1 cellular context compared by ENCODE assay signal in the genomic region with DNA sequence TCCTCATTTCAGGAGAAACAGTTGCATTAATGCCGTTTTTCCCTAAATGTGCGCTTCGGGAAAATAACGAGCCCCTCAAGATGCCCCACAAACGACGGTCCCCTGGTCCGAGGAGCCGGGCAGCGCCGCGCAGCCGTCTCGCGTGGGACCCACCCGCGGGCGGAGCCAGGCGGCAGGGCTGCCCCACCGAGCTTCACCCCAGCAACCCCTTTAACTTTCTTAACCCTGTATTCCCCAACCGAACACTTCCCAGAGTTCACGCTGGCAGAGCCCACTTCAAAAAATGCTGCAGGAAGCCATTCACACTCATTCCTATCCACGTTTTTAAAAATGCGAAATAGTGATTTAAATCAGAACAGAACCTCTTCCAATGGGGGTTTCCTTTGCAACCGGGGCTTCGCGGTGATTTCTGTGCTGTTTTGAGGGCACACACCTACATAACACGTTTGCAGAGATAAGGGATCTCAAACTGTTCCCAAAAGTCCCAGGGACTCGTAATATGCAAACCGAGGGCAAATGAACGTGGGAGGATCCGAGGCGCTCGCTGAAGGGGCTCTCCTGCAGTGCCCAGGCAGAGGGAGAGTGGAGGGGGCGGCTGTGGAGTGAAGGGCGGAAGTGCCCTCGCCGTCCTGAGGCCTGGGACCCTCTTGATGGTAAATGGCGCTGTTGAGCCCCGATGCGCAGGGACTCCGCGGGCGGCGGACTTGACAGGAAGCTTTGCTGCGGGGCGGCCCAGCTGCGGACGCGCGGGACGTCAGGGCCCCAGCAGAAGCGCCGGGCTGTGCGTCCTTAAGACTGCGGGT.
TF ChIP-seq lines count a peak whose summit lies in the region.

No MANE protein-coding gene starts in this region.

TF ChIP-seq in HEK293, 187 proteins besides CTCF, POLR2A, EP300 and RAD21 (continued from another document and continues in another):
- TF ChIP-seq, protein P1, sequence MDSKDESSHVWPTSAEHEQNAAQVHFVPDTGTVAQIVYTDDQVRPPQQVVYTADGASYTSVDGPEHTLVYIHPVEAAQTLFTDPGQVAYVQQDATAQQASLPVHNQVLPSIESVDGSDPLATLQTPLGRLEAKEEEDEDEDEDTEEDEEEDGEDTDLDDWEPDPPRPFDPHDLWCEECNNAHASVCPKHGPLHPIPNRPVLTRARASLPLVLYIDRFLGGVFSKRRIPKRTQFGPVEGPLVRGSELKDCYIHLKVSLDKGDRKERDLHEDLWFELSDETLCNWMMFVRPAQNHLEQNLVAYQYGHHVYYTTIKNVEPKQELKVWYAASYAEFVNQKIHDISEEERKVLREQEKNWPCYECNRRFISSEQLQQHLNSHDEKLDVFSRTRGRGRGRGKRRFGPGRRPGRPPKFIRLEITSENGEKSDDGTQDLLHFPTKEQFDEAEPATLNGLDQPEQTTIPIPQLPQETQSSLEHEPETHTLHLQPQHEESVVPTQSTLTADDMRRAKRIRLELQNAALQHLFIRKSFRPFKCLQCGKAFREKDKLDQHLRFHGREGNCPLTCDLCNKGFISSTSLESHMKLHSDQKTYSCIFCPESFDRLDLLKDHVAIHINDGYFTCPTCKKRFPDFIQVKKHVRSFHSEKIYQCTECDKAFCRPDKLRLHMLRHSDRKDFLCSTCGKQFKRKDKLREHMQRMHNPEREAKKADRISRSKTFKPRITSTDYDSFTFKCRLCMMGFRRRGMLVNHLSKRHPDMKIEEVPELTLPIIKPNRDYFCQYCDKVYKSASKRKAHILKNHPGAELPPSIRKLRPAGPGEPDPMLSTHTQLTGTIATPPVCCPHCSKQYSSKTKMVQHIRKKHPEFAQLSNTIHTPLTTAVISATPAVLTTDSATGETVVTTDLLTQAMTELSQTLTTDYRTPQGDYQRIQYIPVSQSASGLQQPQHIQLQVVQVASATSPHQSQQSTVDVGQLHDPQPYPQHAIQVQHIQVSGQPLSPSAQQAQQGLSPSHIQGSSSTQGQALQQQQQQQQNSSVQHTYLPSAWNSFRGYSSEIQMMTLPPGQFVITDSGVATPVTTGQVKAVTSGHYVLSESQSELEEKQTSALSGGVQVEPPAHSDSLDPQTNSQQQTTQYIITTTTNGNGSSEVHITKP (tag by site-specific recombination; IDR thresholded peaks at IDR 0.05) = peak; percentile 48
- TF ChIP-seq ZFP69B (tag by site-specific recombination; IDR thresholded peaks at IDR 0.05) (peak; percentile 86), ZNF530 (tag by site-specific recombination; IDR thresholded peaks at IDR 0.05; ENCODE audit: low read depth) (no peak), ZNF792 (tag by site-specific recombination; IDR thresholded peaks at IDR 0.05) (no peak), ZNF2 (tag by site-specific recombination; IDR thresholded peaks at IDR 0.05) (0 out of 2 replicates have a peak, but pooled peaks have one; percentile 20), RBAK (tag by site-specific recombination; IDR thresholded peaks at IDR 0.05) (no peak), ZNF561 (tag by site-specific recombination; IDR thresholded peaks at IDR 0.05; ENCODE audit: borderline replicate concordance) (no peak), ZNF211 (tag by site-specific recombination; IDR thresholded peaks at IDR 0.05; ENCODE audit: low read depth) (no peak), ZNF621 (tag by site-specific recombination; IDR thresholded peaks at IDR 0.05) (no peak), ZBTB21 (tag by site-specific recombination; IDR thresholded peaks at IDR 0.05) (no peak), ZNF175 (tag by site-specific recombination; IDR thresholded peaks at IDR 0.05) (no peak), ZNF366 (tag by site-specific recombination; conservative IDR thresholded peaks at IDR 0.05) (no peak), BCL11A (tag by site-specific recombination; IDR thresholded peaks at IDR 0.05; ENCODE audit: low read depth) (no peak), TRIM28 (IDR thresholded peaks at IDR 0.05; ENCODE audit: borderline replicate concordance, low read length) (no peak), ZNF350 (tag by site-specific recombination; IDR thresholded peaks at IDR 0.05) (no peak), IKZF3 (tag by site-specific recombination; IDR thresholded peaks at IDR 0.05) (0 out of 2 replicates have a peak, but pooled peaks have one; percentile 16), ZNF555 (tag by site-specific recombination; conservative IDR thresholded peaks at IDR 0.05) (no peak), ZNF23 (tag by site-specific recombination; IDR thresholded peaks at IDR 0.05; ENCODE audit: borderline replicate concordance) (no peak), GLIS1 (tag by site-specific recombination; IDR thresholded peaks at IDR 0.05) (peak; percentile 53), ZNF423 (tag by site-specific recombination; IDR thresholded peaks at IDR 0.05) (no peak), ZNF121 (tag by site-specific recombination; IDR thresholded peaks at IDR 0.05) (no peak), FEZF1 (tag by site-specific recombination; IDR thresholded peaks at IDR 0.05) (no peak)
- TF ChIP-seq, protein P2, sequence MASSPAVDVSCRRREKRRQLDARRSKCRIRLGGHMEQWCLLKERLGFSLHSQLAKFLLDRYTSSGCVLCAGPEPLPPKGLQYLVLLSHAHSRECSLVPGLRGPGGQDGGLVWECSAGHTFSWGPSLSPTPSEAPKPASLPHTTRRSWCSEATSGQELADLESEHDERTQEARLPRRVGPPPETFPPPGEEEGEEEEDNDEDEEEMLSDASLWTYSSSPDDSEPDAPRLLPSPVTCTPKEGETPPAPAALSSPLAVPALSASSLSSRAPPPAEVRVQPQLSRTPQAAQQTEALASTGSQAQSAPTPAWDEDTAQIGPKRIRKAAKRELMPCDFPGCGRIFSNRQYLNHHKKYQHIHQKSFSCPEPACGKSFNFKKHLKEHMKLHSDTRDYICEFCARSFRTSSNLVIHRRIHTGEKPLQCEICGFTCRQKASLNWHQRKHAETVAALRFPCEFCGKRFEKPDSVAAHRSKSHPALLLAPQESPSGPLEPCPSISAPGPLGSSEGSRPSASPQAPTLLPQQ (tag by site-specific recombination; IDR thresholded peaks at IDR 0.05) = peak; percentile 88
- TF ChIP-seq, protein P3, sequence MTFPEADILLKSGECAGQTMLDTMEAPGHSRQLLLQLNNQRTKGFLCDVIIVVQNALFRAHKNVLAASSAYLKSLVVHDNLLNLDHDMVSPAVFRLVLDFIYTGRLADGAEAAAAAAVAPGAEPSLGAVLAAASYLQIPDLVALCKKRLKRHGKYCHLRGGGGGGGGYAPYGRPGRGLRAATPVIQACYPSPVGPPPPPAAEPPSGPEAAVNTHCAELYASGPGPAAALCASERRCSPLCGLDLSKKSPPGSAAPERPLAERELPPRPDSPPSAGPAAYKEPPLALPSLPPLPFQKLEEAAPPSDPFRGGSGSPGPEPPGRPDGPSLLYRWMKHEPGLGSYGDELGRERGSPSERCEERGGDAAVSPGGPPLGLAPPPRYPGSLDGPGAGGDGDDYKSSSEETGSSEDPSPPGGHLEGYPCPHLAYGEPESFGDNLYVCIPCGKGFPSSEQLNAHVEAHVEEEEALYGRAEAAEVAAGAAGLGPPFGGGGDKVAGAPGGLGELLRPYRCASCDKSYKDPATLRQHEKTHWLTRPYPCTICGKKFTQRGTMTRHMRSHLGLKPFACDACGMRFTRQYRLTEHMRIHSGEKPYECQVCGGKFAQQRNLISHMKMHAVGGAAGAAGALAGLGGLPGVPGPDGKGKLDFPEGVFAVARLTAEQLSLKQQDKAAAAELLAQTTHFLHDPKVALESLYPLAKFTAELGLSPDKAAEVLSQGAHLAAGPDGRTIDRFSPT (tag by site-specific recombination; IDR thresholded peaks at IDR 0.05) = 0 out of 2 replicates have a peak, but pooled peaks have one; percentile 34
- TF ChIP-seq, protein P4, sequence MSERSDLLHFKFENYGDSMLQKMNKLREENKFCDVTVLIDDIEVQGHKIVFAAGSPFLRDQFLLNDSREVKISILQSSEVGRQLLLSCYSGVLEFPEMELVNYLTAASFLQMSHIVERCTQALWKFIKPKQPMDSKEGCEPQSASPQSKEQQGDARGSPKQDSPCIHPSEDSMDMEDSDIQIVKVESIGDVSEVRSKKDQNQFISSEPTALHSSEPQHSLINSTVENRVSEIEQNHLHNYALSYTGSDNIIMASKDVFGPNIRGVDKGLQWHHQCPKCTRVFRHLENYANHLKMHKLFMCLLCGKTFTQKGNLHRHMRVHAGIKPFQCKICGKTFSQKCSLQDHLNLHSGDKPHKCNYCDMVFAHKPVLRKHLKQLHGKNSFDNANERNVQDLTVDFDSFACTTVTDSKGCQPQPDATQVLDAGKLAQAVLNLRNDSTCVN (tag by site-specific recombination; optimal IDR thresholded peaks at IDR 0.05) = peak; percentile 48
- TF ChIP-seq, protein P5, sequence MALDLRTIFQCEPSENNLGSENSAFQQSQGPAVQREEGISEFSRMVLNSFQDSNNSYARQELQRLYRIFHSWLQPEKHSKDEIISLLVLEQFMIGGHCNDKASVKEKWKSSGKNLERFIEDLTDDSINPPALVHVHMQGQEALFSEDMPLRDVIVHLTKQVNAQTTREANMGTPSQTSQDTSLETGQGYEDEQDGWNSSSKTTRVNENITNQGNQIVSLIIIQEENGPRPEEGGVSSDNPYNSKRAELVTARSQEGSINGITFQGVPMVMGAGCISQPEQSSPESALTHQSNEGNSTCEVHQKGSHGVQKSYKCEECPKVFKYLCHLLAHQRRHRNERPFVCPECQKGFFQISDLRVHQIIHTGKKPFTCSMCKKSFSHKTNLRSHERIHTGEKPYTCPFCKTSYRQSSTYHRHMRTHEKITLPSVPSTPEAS (tag by site-specific recombination; IDR thresholded peaks at IDR 0.05) = no peak
- TF ChIP-seq, protein P6, sequence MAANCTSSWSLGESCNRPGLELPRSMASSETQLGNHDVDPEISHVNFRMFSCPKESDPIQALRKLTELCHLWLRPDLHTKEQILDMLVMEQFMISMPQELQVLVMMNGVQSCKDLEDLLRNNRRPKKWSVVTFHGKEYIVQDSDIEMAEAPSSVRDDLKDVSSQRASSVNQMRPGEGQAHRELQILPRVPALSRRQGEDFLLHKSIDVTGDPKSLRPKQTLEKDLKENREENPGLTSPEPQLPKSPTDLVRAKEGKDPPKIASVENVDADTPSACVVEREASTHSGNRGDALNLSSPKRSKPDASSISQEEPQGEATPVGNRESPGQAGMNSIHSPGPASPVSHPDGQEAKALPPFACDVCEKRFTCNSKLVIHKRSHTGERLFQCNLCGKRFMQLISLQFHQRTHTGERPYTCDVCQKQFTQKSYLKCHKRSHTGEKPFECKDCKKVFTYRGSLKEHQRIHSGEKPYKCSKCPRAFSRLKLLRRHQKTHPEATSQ (tag by site-specific recombination; IDR thresholded peaks at IDR 0.05) = peak; percentile 83; the same call in 1 of the 2 replicates
- TF ChIP-seq, protein P7, sequence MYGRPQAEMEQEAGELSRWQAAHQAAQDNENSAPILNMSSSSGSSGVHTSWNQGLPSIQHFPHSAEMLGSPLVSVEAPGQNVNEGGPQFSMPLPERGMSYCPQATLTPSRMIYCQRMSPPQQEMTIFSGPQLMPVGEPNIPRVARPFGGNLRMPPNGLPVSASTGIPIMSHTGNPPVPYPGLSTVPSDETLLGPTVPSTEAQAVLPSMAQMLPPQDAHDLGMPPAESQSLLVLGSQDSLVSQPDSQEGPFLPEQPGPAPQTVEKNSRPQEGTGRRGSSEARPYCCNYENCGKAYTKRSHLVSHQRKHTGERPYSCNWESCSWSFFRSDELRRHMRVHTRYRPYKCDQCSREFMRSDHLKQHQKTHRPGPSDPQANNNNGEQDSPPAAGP (tag by site-specific recombination; IDR thresholded peaks at IDR 0.05) = no peak
- TF ChIP-seq, protein P8, sequence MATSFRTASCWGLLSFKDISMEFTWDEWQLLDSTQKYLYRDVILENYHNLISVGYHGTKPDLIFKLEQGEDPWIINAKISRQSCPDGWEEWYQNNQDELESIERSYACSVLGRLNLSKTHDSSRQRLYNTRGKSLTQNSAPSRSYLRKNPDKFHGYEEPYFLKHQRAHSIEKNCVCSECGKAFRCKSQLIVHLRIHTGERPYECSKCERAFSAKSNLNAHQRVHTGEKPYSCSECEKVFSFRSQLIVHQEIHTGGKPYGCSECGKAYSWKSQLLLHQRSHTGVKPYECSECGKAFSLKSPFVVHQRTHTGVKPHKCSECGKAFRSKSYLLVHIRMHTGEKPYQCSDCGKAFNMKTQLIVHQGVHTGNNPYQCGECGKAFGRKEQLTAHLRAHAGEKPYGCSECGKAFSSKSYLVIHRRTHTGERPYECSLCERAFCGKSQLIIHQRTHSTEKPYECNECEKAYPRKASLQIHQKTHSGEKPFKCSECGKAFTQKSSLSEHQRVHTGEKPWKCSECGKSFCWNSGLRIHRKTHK (tag by site-specific recombination; IDR thresholded peaks at IDR 0.05) = no peak
- TF ChIP-seq, protein P9, sequence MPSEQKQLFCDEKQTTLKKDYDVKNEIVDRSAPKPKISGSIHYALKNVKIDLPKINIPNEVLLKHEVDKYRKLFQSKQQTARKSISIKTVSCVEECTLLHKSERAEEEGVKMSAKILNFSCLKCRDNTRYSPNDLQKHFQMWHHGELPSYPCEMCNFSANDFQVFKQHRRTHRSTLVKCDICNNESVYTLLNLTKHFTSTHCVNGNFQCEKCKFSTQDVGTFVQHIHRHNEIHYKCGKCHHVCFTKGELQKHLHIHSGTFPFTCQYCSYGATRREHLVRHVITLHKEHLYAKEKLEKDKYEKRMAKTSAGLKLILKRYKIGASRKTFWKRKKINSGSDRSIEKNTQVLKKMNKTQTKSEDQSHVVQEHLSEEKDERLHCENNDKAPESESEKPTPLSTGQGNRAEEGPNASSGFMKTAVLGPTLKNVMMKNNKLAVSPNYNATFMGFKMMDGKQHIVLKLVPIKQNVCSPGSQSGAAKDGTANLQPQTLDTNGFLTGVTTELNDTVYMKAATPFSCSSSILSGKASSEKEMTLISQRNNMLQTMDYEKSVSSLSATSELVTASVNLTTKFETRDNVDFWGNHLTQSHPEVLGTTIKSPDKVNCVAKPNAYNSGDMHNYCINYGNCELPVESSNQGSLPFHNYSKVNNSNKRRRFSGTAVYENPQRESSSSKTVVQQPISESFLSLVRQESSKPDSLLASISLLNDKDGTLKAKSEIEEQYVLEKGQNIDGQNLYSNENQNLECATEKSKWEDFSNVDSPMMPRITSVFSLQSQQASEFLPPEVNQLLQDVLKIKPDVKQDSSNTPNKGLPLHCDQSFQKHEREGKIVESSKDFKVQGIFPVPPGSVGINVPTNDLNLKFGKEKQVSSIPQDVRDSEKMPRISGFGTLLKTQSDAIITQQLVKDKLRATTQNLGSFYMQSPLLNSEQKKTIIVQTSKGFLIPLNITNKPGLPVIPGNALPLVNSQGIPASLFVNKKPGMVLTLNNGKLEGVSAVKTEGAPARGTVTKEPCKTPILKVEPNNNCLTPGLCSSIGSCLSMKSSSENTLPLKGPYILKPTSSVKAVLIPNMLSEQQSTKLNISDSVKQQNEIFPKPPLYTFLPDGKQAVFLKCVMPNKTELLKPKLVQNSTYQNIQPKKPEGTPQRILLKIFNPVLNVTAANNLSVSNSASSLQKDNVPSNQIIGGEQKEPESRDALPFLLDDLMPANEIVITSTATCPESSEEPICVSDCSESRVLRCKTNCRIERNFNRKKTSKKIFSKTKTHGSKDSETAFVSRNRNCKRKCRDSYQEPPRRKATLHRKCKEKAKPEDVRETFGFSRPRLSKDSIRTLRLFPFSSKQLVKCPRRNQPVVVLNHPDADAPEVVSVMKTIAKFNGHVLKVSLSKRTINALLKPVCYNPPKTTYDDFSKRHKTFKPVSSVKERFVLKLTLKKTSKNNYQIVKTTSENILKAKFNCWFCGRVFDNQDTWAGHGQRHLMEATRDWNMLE (tag by site-specific recombination; conservative IDR thresholded peaks at IDR 0.05; ENCODE audit: low read depth) = no peak
- TF ChIP-seq, protein P10, sequence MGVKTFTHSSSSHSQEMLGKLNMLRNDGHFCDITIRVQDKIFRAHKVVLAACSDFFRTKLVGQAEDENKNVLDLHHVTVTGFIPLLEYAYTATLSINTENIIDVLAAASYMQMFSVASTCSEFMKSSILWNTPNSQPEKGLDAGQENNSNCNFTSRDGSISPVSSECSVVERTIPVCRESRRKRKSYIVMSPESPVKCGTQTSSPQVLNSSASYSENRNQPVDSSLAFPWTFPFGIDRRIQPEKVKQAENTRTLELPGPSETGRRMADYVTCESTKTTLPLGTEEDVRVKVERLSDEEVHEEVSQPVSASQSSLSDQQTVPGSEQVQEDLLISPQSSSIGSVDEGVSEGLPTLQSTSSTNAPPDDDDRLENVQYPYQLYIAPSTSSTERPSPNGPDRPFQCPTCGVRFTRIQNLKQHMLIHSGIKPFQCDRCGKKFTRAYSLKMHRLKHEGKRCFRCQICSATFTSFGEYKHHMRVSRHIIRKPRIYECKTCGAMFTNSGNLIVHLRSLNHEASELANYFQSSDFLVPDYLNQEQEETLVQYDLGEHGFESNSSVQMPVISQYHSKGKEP (tag by site-specific recombination; IDR thresholded peaks at IDR 0.05) = no peak
